In genomic region chr19:50401505-50402450, GRCh38 we compare ENCODE assay signal across 17 cellular contexts. TPM values are rescaled to one million over a fixed set of nuclear protein-coding genes. Genes with fewer than 3 reads are reported as not detected.
"Had no signal": no experiment of that assay in that cellular context is flagged by ENCODE, and none has a peak within 500 bp of the region (broad histone marks: within the 10 kb centered on the region; RNA-seq: fewer than 3 reads in every experiment).

No MANE protein-coding gene starts in this region.

- H3K27me3 Mint-ChIP-seq: activated B cell treated with CpG ODN at 0.5 μM for 24 hours; activated CD4-positive, alpha-beta T cell treated with anti-CD3 and anti-CD28 coated beads, Interleukin-2, amount 10 ng/mL, durations not matched to agents 24 days and 14 days; stimulated activated naive CD8-positive, alpha-beta T cell treated with anti-CD3 and anti-CD28 coated beads, Interleukin-15, Interleukin-2, amounts not matched to agents 100 ng/mL and 50 ng/mL, for 24 hours had no signal

- H3K27ac ChIP-seq: cardiac muscle cell, hepatocyte, neural progenitor cell, parathyroid adenoma had no signal

- H3K4me2 ChIP-seq: hepatocyte, neural progenitor cell had no signal

- H3K4me3 ChIP-seq: cardiac muscle cell, hepatocyte, neural progenitor cell had no signal

- H3K4me1 ChIP-seq: neural progenitor cell, parathyroid adenoma had no signal

- DNase-seq: activated B cell treated with CpG ODN at 0.5 μM for 24 hours; activated CD4-positive, alpha-beta T cell treated with anti-CD3 and anti-CD28 coated beads, Interleukin-2, amount 10 ng/mL, durations not matched to agents 24 days and 14 days; activated naive CD4-positive, alpha-beta T cell; effector CD4-positive, alpha-beta T cell; kidney; stimulated activated CD4-positive, alpha-beta T cell treated with anti-CD3 and anti-CD28 coated beads, Interleukin-15, amount 100 ng/mL, for 24 hours; stimulated activated CD4-positive, alpha-beta T cell treated with anti-CD3 and anti-CD28 coated beads, Interleukin-4, amount 100 ng/mL, for 24 hours had no signal

- H3K4me1 Mint-ChIP-seq: activated B cell treated with CpG ODN at 0.5 μM for 24 hours had no signal

- H2AFZ ChIP-seq: hepatocyte, neural progenitor cell, parathyroid adenoma had no signal

- H3K36me3 ChIP-seq: cardiac muscle cell, neural progenitor cell had no signal

- H3K27ac Mint-ChIP-seq: activated B cell treated with CpG ODN at 0.5 μM for 24 hours; activated CD4-positive, alpha-beta T cell treated with anti-CD3 and anti-CD28 coated beads, Interleukin-2, amount 10 ng/mL, durations not matched to agents 24 days and 14 days; activated T-helper 1 cell treated with anti-CD3 and anti-CD28 coated beads, Interleukin-12 subunit alpha, Interleukin-12 subunit beta, Interleukin-2, Interleukin-4 antibody, amounts not matched to agents 30 ng/mL and 10 ng/mL and 1 ng/mL, durations not matched to agents 14 hours and 24 hours and 36 hours; neural progenitor cell; stimulated activated naive CD8-positive, alpha-beta T cell treated with anti-CD3 and anti-CD28 coated beads, Interleukin-15, Interleukin-2, amounts not matched to agents 100 ng/mL and 50 ng/mL, for 24 hours had no signal

- H3K9ac ChIP-seq: neural progenitor cell, parathyroid adenoma had no signal

- H3K4me3 Mint-ChIP-seq: activated B cell treated with CpG ODN at 0.5 μM for 24 hours; activated CD4-positive, alpha-beta T cell treated with anti-CD3 and anti-CD28 coated beads, Interleukin-2, amount 10 ng/mL, durations not matched to agents 24 days and 14 days; activated T-helper 1 cell treated with anti-CD3 and anti-CD28 coated beads, Interleukin-12 subunit alpha, Interleukin-12 subunit beta, Interleukin-2, Interleukin-4 antibody, amounts not matched to agents 30 ng/mL and 10 ng/mL and 1 ng/mL, durations not matched to agents 14 hours and 24 hours and 36 hours; neural progenitor cell; stimulated activated naive CD8-positive, alpha-beta T cell treated with anti-CD3 and anti-CD28 coated beads, Interleukin-15, Interleukin-2, amounts not matched to agents 100 ng/mL and 50 ng/mL, for 24 hours had no signal

- H3K79me2 ChIP-seq: hepatocyte, parathyroid adenoma had no signal

- H3K27me3 ChIP-seq: cardiac muscle cell, hepatocyte, neural progenitor cell had no signal

- H3K9me3 Mint-ChIP-seq: activated B cell treated with CpG ODN at 0.5 μM for 24 hours; activated CD4-positive, alpha-beta T cell treated with anti-CD3 and anti-CD28 coated beads, Interleukin-2, amount 10 ng/mL, durations not matched to agents 24 days and 14 days; activated T-helper 1 cell treated with anti-CD3 and anti-CD28 coated beads, Interleukin-12 subunit alpha, Interleukin-12 subunit beta, Interleukin-2, Interleukin-4 antibody, amounts not matched to agents 30 ng/mL and 10 ng/mL and 1 ng/mL, durations not matched to agents 14 hours and 24 hours and 36 hours; neural progenitor cell; stimulated activated naive CD8-positive, alpha-beta T cell treated with anti-CD3 and anti-CD28 coated beads, Interleukin-15, Interleukin-2, amounts not matched to agents 100 ng/mL and 50 ng/mL, for 24 hours had no signal

RNA-seq across cellular contexts. Expression of gene SPIB, which starts 17.0 kb away (rescaled TPM):
- total RNA-seq: renal cortical epithelial cell, temporal lobe had no signal

RNA-seq across cellular contexts. Expression of gene MYBPC2, which starts 30.9 kb away (rescaled TPM):
- total RNA-seq: aorta had no signal

RNA-seq across cellular contexts. Expression of gene NAPSA, which starts 36.3 kb away (rescaled TPM):
- total RNA-seq: skeletal muscle tissue had no signal
